5 cellular contexts compared by ENCODE assay signal in the genomic region with DNA sequence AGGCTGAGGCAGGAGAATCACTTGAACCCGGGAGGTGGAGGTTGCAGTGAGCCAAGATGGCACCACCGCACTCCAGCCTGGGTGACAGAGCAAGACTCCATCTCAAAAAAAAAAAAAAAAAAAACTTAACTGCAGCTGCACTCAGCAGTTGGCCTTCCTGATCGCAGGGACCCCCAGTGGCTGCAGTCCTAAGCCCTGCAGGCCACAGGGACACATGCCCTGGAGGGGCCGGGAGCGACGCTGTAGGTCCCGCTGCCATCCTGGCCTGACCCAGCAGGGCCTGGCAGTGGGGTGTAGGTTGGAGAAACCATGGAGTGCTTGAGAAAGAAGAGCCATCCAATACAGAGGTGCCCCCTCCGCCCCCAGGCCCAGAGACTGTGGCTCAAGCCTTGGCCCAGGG. TPM values are rescaled to one million over a fixed set of nuclear protein-coding genes. Genes with fewer than 3 reads are reported as not detected.
"Had no signal": no experiment of that assay in that cellular context is flagged by ENCODE, and none has a peak within 500 bp of the region (broad histone marks: within the 10 kb centered on the region; RNA-seq: fewer than 3 reads in every experiment).

No MANE protein-coding gene starts in this region.

RNA-seq across cellular contexts. Expression of a gene that starts 15.1 kb away (rescaled TPM):
- total RNA-seq: LHCN-M2, NCI-H460, RPMI7951, SJSA1 had no signal

RNA-seq across cellular contexts. Expression of a gene that starts 29.2 kb away (rescaled TPM):
- total RNA-seq: OCI-LY7 had no signal

RNA-seq across cellular contexts. Expression of a gene that starts 55.5 kb away (rescaled TPM):
- total RNA-seq: SJSA1 had no signal
